In genomic region chr22:26618487-26618886, GRCh38 we compare ENCODE assay signal across 20 cellular contexts. TPM values are rescaled to one million over a fixed set of nuclear protein-coding genes. Genes with fewer than 3 reads are reported as not detected.
DNase-seq lines count a peak whose midpoint lies in the region; ATAC-seq, FAIRE-seq and TF ChIP-seq lines count a peak whose summit lies in the region.
"Had no signal": no experiment of that assay in that cellular context is flagged by ENCODE, and none has a peak within 500 bp of the region (broad histone marks: within the 10 kb centered on the region; RNA-seq: fewer than 3 reads in every experiment).

No MANE protein-coding gene starts in this region.

- no peaks in the 10 kb centered on the region for H3K9me3 Mint-ChIP-seq in CD14-positive monocyte
- no peaks in the 10 kb centered on the region for H3K9me3 Mint-ChIP-seq in dendritic cell treated with granulocyte-macrophage colony-stimulating factor and Interleukin-4, amounts not matched to agents 40 ng/mL and 50 ng/mL, for 4 days
- H3K9me3 Mint-ChIP-seq in stimulated activated effector memory CD8-positive, alpha-beta T cell treated with anti-CD3 and anti-CD28 coated beads, Interleukin-12 subunit alpha, Interleukin-12 subunit beta, amount 100 ng/mL, for 72 hours = no peaks in the 10 kb centered on the region

- peaks cover 46% of the 10 kb centered on the region for H3K4me1 Mint-ChIP-seq in CD14-positive monocyte
- H3K4me1 Mint-ChIP-seq in dendritic cell treated with granulocyte-macrophage colony-stimulating factor and Interleukin-4, amounts not matched to agents 40 ng/mL and 50 ng/mL, for 4 days (ENCODE audit: low read depth) = peaks cover 56% of the 10 kb centered on the region
- peaks cover 23% of the 10 kb centered on the region for H3K4me1 Mint-ChIP-seq in stimulated activated effector memory CD8-positive, alpha-beta T cell treated with anti-CD3 and anti-CD28 coated beads, Interleukin-12 subunit alpha, Interleukin-12 subunit beta, amount 100 ng/mL, for 72 hours

- DNase-seq in CD14-positive monocyte (ENCODE audit: low spot score) = no peak
- no peak for DNase-seq in HL-60 (ENCODE audit: low read depth in 1 of 2, low spot score in 1 of 2)
- no peak for DNase-seq in stimulated activated effector memory CD8-positive, alpha-beta T cell treated with anti-CD3 and anti-CD28 coated beads, Interleukin-12 subunit alpha, Interleukin-12 subunit beta, amount 100 ng/mL, for 72 hours (ENCODE audit: low spot score in 2 of 2)
- DNase-seq in LoVo (ENCODE audit: low spot score) = no peak
- no peak for DNase-seq in HuH-7.5 (ENCODE audit: low spot score)
- no peak for DNase-seq in H54 (ENCODE audit: insufficient read length, low spot score)
- DNase-seq: ACHN, Caco-2, H9, Karpas-422, MG63, NCI-H1092, NCI-H1436 treated with DMSO at 0.1 percent for 48 hours, NCI-H2029 treated with DMSO at 0.1 percent for 48 hours, NCI-H2171, NCI-H526, PC-9 had no signal

- no peak for TF ChIP-seq POLR2A in H54 (IDR thresholded peaks at IDR 0.05; ENCODE audit: low read depth, low read length)

- no peak overlapping the region for H3K4me3 Mint-ChIP-seq in CD14-positive monocyte
- no peak overlapping the region for H3K4me3 Mint-ChIP-seq in dendritic cell treated with granulocyte-macrophage colony-stimulating factor and Interleukin-4, amounts not matched to agents 40 ng/mL and 50 ng/mL, for 4 days
- no peak overlapping the region for H3K4me3 Mint-ChIP-seq in stimulated activated effector memory CD8-positive, alpha-beta T cell treated with anti-CD3 and anti-CD28 coated beads, Interleukin-12 subunit alpha, Interleukin-12 subunit beta, amount 100 ng/mL, for 72 hours
- H3K4me3 Mint-ChIP-seq: H9 had no signal

- peaks cover 2 to 8% (median 3%) of the 10 kb centered on the region in 3 donors for H3K27me3 Mint-ChIP-seq in CD14-positive monocyte (ENCODE audit: low read depth in 3 of 3)
- H3K27me3 Mint-ChIP-seq in dendritic cell treated with granulocyte-macrophage colony-stimulating factor and Interleukin-4, amounts not matched to agents 40 ng/mL and 50 ng/mL, for 4 days = no peaks in the 10 kb centered on the region

- H3K27ac Mint-ChIP-seq in CD14-positive monocyte = peak overlapping the region in 5 of 7 donors; percentile 6 to 96 (median 93)
- H3K27ac Mint-ChIP-seq in dendritic cell treated with granulocyte-macrophage colony-stimulating factor and Interleukin-4, amounts not matched to agents 40 ng/mL and 50 ng/mL, for 4 days = peak overlapping the region; percentile 99
- peak overlapping the region; percentile 72 for H3K27ac Mint-ChIP-seq in stimulated activated effector memory CD8-positive, alpha-beta T cell treated with anti-CD3 and anti-CD28 coated beads, Interleukin-12 subunit alpha, Interleukin-12 subunit beta, amount 100 ng/mL, for 72 hours

- TF ChIP-seq CTCF in CD14-positive monocyte (IDR thresholded peaks at IDR 0.05) (no peak), HL-60 (IDR thresholded peaks at IDR 0.05; ENCODE audit: insufficient read depth, low read length) (no peak)

- FAIRE-seq in H54 (lab: Jason Lieb, UNC) = no peak
- FAIRE-seq: G401.6 had no signal

- H3K36me3 Mint-ChIP-seq in CD14-positive monocyte = no peaks in the 10 kb centered on the region
- H3K36me3 Mint-ChIP-seq in dendritic cell treated with granulocyte-macrophage colony-stimulating factor and Interleukin-4, amounts not matched to agents 40 ng/mL and 50 ng/mL, for 4 days (ENCODE audit: low read depth) = no peaks in the 10 kb centered on the region
- no peaks in the 10 kb centered on the region for H3K36me3 Mint-ChIP-seq in stimulated activated effector memory CD8-positive, alpha-beta T cell treated with anti-CD3 and anti-CD28 coated beads, Interleukin-12 subunit alpha, Interleukin-12 subunit beta, amount 100 ng/mL, for 72 hours

- no peaks in the 10 kb centered on the region for H3K27me3 ChIP-seq in HL-60 (ENCODE audit: insufficient read depth, poor library complexity, severe bottlenecking)
- H3K27me3 ChIP-seq: MG63, SJSA1 had no signal

- H3K4me3 ChIP-seq in HL-60 (replicated peaks; ENCODE audit: insufficient read depth, low read length) = no peak overlapping the region
- H3K4me3 ChIP-seq: MG63, PC-9, SJSA1 had no signal

- intact Hi-C loops in CD14-positive monocyte (cut with micrococcal nuclease) = no loop called here
- intact Hi-C loops in dendritic cell treated with granulocyte-macrophage colony-stimulating factor and Interleukin-4, amounts not matched to agents 40 ng/mL and 50 ng/mL, for 4 days (cut with micrococcal nuclease) = no loop called here

- H3K27ac ChIP-seq in HL-60 (replicated peaks) = peak overlapping the region; percentile 87; the same call in 1 of the 2 replicates
- H3K27ac ChIP-seq: PC-9, SJSA1 had no signal

- no peak for ATAC-seq in stimulated activated effector memory CD8-positive, alpha-beta T cell treated with anti-CD3 and anti-CD28 coated beads, Interleukin-12 subunit alpha, Interleukin-12 subunit beta, amount 100 ng/mL, for 72 hours

RNA-seq across cellular contexts. Expression of gene CRYBB1, which starts 0.7 kb away (rescaled TPM):
- polyA plus RNA-seq in CD14-positive monocyte = 1 to 10 TPM in 1 of 2 donors, under 1 TPM in 1; 0.78 to 1.6 TPM

RNA-seq across cellular contexts. Expression of gene CRYBA4, which starts 3.3 kb away (rescaled TPM):
- not detected for polyA plus RNA-seq in CD14-positive monocyte

RNA-seq across cellular contexts. Expression of gene TPST2, which starts 28.6 kb away (rescaled TPM):
- polyA plus RNA-seq in CD14-positive monocyte = 10 to 100 TPM; 62.8 to 69.5 TPM

RNA-seq across cellular contexts. Expression of gene MIAT, which starts 38.9 kb away (rescaled TPM):
- under 1 TPM; 0.02 to 0.03 TPM for polyA plus RNA-seq in CD14-positive monocyte
